Comparison of ENCODE assay signal across 23 cellular contexts in the genomic region with DNA sequence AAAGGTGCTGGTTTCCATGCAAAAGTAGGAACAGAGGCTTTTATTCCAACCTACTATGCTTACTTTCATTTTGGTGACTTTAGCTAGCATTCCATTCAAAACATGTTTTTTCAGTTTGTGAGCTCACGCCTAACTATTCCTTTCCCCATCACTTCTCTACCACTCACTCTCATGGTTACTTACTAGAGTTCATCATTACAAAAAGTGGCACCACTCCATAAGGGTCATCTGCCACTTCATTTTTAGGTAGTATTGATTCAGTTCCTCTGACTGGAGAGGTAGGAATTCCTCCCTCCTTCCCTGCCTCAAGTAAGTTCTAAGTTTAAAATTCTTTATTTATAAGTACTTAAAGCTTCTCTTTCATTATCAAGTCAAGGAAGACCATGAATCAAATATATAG.
"Had no signal": no experiment of that assay in that cellular context is flagged by ENCODE, and none has a peak within 500 bp of the region (broad histone marks: within the 10 kb centered on the region; RNA-seq: fewer than 3 reads in every experiment).

No MANE protein-coding gene starts in this region.

- FAIRE-seq: islet of Langerhans had no signal

- H3K4me1 ChIP-seq: gastrocnemius medialis had no signal

- H3K36me3 ChIP-seq: esophagus muscularis mucosa, gastrocnemius medialis, vagina, WERI-Rb-1 had no signal

- DNase-seq: activated CD4-positive, alpha-beta T cell treated with anti-CD3 and anti-CD28 coated beads, Interleukin-2, amount 10 ng/mL, durations not matched to agents 7 days and 5 days; activated CD4-positive, CD25-positive, alpha-beta regulatory T cell treated with anti-CD3 and anti-CD28 coated beads, Interleukin-2, amount 50 U/mL, for 72 hours; activated CD8-positive, alpha-beta memory T cell treated with anti-CD3 and anti-CD28 coated beads, Interleukin-2, amount 10 ng/mL, durations not matched to agents 7 days and 5 days; activated CD8-positive, alpha-beta T cell treated with anti-CD3 and anti-CD28 coated beads for 36 hours; activated gamma-delta T cell; activated T-cell treated with anti-CD3 and anti-CD28 coated beads for 4 hours; aorta; central memory CD4-positive, alpha-beta T cell; effector memory CD4-positive, alpha-beta T cell; gastrocnemius medialis; hypothalamus; left colon; mesendoderm; mucosa of descending colon; nephron progenitor cell; stimulated activated CD4-positive, alpha-beta T cell treated with anti-CD3 and anti-CD28 coated beads, Interleukin-2, amount 100 ng/mL, for 48 hours; stimulated activated CD8-positive, alpha-beta memory T cell treated with anti-CD3 and anti-CD28 coated beads, Interleukin-4, amount 100 ng/mL, for 48 hours; stimulated activated naive B cell treated with anti-CD40 and anti-IgM and Interleukin-4, amounts not matched to agents 10 μg/mL and 1 μg/mL and 100 μg/mL, for 72 hours; trophoblast cell; WERI-Rb-1 had no signal

- H3K27me3 ChIP-seq: esophagus muscularis mucosa, gastrocnemius medialis, vagina had no signal

- H3K4me3 ChIP-seq: esophagus muscularis mucosa, gastrocnemius medialis, mucosa of descending colon, vagina had no signal

- H3K27ac ChIP-seq: esophagus muscularis mucosa, gastrocnemius medialis, vagina, WERI-Rb-1 had no signal

- H3K9me3 ChIP-seq: esophagus muscularis mucosa, gastrocnemius medialis, mucosa of descending colon, vagina had no signal
